11 cellular contexts compared by ENCODE assay signal in the genomic region with DNA sequence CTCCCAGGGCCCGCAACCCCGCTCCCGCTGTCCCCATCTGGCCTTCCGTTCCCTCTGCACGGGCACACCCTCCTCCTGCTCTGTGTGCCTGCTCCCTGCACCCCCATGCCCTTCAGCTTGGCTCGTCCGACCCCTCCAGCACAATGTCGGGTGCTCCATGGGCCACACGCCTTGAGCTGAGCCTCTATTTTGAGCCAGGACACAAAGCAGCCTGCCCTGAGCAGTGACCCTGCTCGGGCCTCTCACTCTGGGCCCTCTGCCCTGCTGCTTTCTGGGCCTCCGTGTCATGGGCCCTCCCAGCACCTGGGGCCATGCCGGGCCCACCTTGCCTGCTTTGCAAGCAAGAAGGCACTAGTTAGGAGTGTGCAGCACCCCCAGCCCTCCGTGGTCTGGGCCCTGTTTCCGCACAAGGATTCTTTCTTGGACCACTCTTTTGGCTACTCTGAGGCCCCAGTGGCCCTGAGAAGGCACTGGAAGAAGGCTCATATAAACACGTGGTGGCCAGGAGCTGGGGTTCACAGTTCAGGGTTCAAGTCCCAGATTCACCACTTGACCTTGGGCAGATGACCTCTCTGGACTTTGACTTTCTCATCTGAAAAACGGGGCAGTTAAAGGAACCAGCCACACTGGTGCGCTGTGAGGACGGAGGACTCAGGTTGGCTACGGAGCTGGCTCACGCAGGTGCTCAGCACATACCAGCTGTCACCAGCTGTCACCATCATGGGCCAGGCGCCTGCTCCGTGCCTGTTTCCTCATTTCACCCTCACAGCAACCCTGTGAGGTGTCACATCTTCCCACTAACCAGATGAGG.
DNase-seq lines count a peak whose midpoint lies in the region; ATAC-seq and TF ChIP-seq lines count a peak whose summit lies in the region.
"Had no signal": no experiment of that assay in that cellular context is flagged by ENCODE, and none has a peak within 500 bp of the region (broad histone marks: within the 10 kb centered on the region; RNA-seq: fewer than 3 reads in every experiment).

No MANE protein-coding gene starts in this region.

- H3K79me2 ChIP-seq in MM.1S (ENCODE audit: low read length) (no peaks in the 10 kb centered on the region), SK-N-SH (ENCODE audit: insufficient read depth) (no peaks in the 10 kb centered on the region)

- 92% methylated on average over 17 of the region's 22 CpGs for WGBS in SK-N-SH (ENCODE audit: low lambda C conversion rate)

- peaks cover 18% of the 10 kb centered on the region for H3F3A ChIP-seq in MM.1S (ENCODE audit: insufficient read depth, low read length)
- H3F3A ChIP-seq in SK-N-SH (replicated peaks; ENCODE audit: insufficient read depth) = no peaks in the 10 kb centered on the region

- CTCF ChIA-PET in SK-N-SH (lab: Yijun Ruan, JAX) = interaction anchor here (0.6 to 3.5 kb wide), 21 partner anchors 9 to 332 kb away, joined by 3 to 21 read pairs (median 6); partner anchors contain the start of gene GSE1

- no peak for TF ChIP-seq EP300 in SK-N-SH (IDR thresholded peaks at IDR 0.05; ENCODE audit: borderline replicate concordance in 1 of 2, low read depth in 1 of 2, low read length in 1 of 2)

- peak overlapping the region in 5 of 11 experiments; percentile 56 to 91 (median 84); a peak in 7 of 22 replicates for H3K27ac ChIP-seq in BLaER1 treated with 17β-estradiol and CSF1 and Interleukin-3, amounts not matched to agents 10 nM and 100 nM
- H3K27ac ChIP-seq in MM.1S (ENCODE audit: low read length) = peak overlapping the region; percentile 59; the same call in 1 of the 2 replicates
- H3K27ac ChIP-seq in SK-N-SH (ENCODE audit: low read depth in 2 of 2, low read length in 1 of 2) = peak overlapping the region in 1 of 2 experiments; percentile 97; a peak in 2 of 4 replicates
- H3K27ac ChIP-seq: neutrophil had no signal

- H3K9ac ChIP-seq in BLaER1 treated with 17β-estradiol and CSF1 and Interleukin-3, amounts not matched to agents 10 nM and 100 nM = peak overlapping the region in 5 of 11 experiments; percentile 41 to 80 (median 76); a peak in 8 of 22 replicates
- H3K9ac ChIP-seq in MM.1S (ENCODE audit: low read length) = no peak overlapping the region
- H3K9ac ChIP-seq in SK-N-SH = no peak overlapping the region

- peaks cover 11 to 67% (median 28%) of the 10 kb centered on the region in 11 experiments; a peak in 16 of 22 replicates for H3K27me3 ChIP-seq in BLaER1 treated with 17β-estradiol and CSF1 and Interleukin-3, amounts not matched to agents 10 nM and 100 nM
- H3K27me3 ChIP-seq in MM.1S (replicated peaks; ENCODE audit: insufficient read depth, low read length) (no peaks in the 10 kb centered on the region; the same call in 1 of the 2 replicates), SK-N-SH (ENCODE audit: insufficient read depth) (no peaks in the 10 kb centered on the region)

- peaks cover 0 to 58% (median 0%) of the 10 kb centered on the region in 11 experiments; a peak in 9 of 22 replicates for H4K20me1 ChIP-seq in BLaER1 treated with 17β-estradiol and CSF1 and Interleukin-3, amounts not matched to agents 10 nM and 100 nM
- H4K20me1 ChIP-seq in MM.1S (ENCODE audit: insufficient read depth, low read length) = no peaks in the 10 kb centered on the region
- H4K20me1 ChIP-seq in SK-N-SH (ENCODE audit: insufficient read depth) = no peaks in the 10 kb centered on the region

- POLR2A ChIA-PET in SK-N-SH (lab: Yijun Ruan, JAX) = interaction anchor here (1.8 kb wide), 1 partner anchor 14 kb away, joined by 5 read pairs; no protein-coding TSS in a partner anchor

- H2AFZ ChIP-seq in MM.1S (ENCODE audit: low read length) (0 out of 2 replicates have a peak overlapping the region, but pooled peaks have one; percentile 19), SK-N-SH (ENCODE audit: low read depth) (no peak overlapping the region)
- H2AFZ ChIP-seq: GM23338 had no signal

- H3K36me3 ChIP-seq in BLaER1 treated with 17β-estradiol and CSF1 and Interleukin-3, amounts not matched to agents 10 nM and 100 nM = no peaks in the 10 kb centered on the region
- H3K36me3 ChIP-seq in MM.1S (replicated peaks; ENCODE audit: insufficient read depth, low read length) (no peaks in the 10 kb centered on the region), SK-N-SH (replicated peaks in 1 of 2; ENCODE audit: control insufficient read depth in 1 of 2, insufficient read depth in 2 of 2, low read length in 1 of 2) (no peaks in the 10 kb centered on the region)
- H3K36me3 ChIP-seq: neutrophil had no signal

- H3K9me2 ChIP-seq in MM.1S (replicated peaks; ENCODE audit: insufficient read depth, low read length) = no peaks in the 10 kb centered on the region
- no peaks in the 10 kb centered on the region for H3K9me2 ChIP-seq in SK-N-SH

- peaks cover 29 to 91% (median 81%) of the 10 kb centered on the region in 10 experiments for H3K4me1 ChIP-seq in BLaER1 treated with 17β-estradiol and CSF1 and Interleukin-3, amounts not matched to agents 10 nM and 100 nM
- H3K4me1 ChIP-seq in MM.1S (ENCODE audit: low read length) = peaks cover 20% of the 10 kb centered on the region
- H3K4me1 ChIP-seq in SK-N-SH (ENCODE audit: control insufficient read depth in 1 of 2, insufficient read depth in 2 of 2, low read depth in 1 of 2, low read length in 1 of 2) = peaks cover 0 to 68% of the 10 kb centered on the region in 2 experiments; a peak in 2 of 4 replicates

- DNase-seq in MM.1S (peak; percentile 78), germinal center (ENCODE audit: low spot score) (peak; percentile 57), SK-N-SH (no peak)
- DNase-seq in activated naive CD4-positive, alpha-beta T cell treated with Interleukin-2 at 50 U/mL for 16 hours = no peak
- DNase-seq: foreskin melanocyte had no signal

- TF ChIP-seq CTCF in MM.1S (IDR thresholded peaks at IDR 0.05; ENCODE audit: low read length) (peak; percentile 41), SK-N-SH (IDR thresholded peaks at IDR 0.05) (no peak)

- no peak overlapping the region; a peak in 1 of 20 replicates for H3K4me3 ChIP-seq in BLaER1 treated with 17β-estradiol and CSF1 and Interleukin-3, amounts not matched to agents 10 nM and 100 nM
- H3K4me3 ChIP-seq in MM.1S (ENCODE audit: low read length) = no peak overlapping the region
- H3K4me3 ChIP-seq in SK-N-SH (ENCODE audit: low read depth in 2 of 2, low read length in 1 of 2) = no peak overlapping the region
- H3K4me3 ChIP-seq: GM23338 had no signal

- ATAC-seq in GM18909 (IDR thresholded peaks at IDR 0.05; ENCODE audit: poor library complexity, unreplicated experiment) (peak; percentile 75), HG02840 (IDR thresholded peaks at IDR 0.05; ENCODE audit: low FRiP score, unreplicated experiment) (no peak), HG02938 (IDR thresholded peaks at IDR 0.05; ENCODE audit: unreplicated experiment) (no peak)
- ATAC-seq: GM23338 had no signal

- peak overlapping the region in 10 of 11 experiments; percentile 15 to 96 (median 85); a peak in 19 of 22 replicates for H3K4me2 ChIP-seq in BLaER1 treated with 17β-estradiol and CSF1 and Interleukin-3, amounts not matched to agents 10 nM and 100 nM
- H3K4me2 ChIP-seq in MM.1S (ENCODE audit: low read depth, low read length) (peak overlapping the region; percentile 45), SK-N-SH (no peak overlapping the region)
- H3K4me2 ChIP-seq: GM23338 had no signal

- H3K9me3 ChIP-seq in BLaER1 treated with 17β-estradiol and CSF1 and Interleukin-3, amounts not matched to agents 10 nM and 100 nM (replicated peaks in 1 of 11) = no peaks in the 10 kb centered on the region
- H3K9me3 ChIP-seq in MM.1S (replicated peaks; ENCODE audit: insufficient read depth, low read length) (no peaks in the 10 kb centered on the region), SK-N-SH (no peaks in the 10 kb centered on the region)
- H3K9me3 ChIP-seq: neutrophil had no signal

- no peak for TF ChIP-seq RAD21 in SK-N-SH (IDR thresholded peaks at IDR 0.05; ENCODE audit: low read length)

TF ChIP-seq in SK-N-SH, 30 proteins besides CTCF, POLR2A, EP300 and RAD21 (continues in another document):
- TF ChIP-seq NFIC (IDR thresholded peaks at IDR 0.05; ENCODE audit: borderline replicate concordance) (no peak), RXRA (IDR thresholded peaks at IDR 0.05; ENCODE audit: borderline replicate concordance, low read depth) (no peak), GABPA (IDR thresholded peaks at IDR 0.05; ENCODE audit: low read depth) (no peak), FOXJ3 (CRISPR knock-in tag; IDR thresholded peaks at IDR 0.05) (no peak), FOXM1 (IDR thresholded peaks at IDR 0.05; ENCODE audit: low read depth) (no peak)
- TF ChIP-seq, protein P1, sequence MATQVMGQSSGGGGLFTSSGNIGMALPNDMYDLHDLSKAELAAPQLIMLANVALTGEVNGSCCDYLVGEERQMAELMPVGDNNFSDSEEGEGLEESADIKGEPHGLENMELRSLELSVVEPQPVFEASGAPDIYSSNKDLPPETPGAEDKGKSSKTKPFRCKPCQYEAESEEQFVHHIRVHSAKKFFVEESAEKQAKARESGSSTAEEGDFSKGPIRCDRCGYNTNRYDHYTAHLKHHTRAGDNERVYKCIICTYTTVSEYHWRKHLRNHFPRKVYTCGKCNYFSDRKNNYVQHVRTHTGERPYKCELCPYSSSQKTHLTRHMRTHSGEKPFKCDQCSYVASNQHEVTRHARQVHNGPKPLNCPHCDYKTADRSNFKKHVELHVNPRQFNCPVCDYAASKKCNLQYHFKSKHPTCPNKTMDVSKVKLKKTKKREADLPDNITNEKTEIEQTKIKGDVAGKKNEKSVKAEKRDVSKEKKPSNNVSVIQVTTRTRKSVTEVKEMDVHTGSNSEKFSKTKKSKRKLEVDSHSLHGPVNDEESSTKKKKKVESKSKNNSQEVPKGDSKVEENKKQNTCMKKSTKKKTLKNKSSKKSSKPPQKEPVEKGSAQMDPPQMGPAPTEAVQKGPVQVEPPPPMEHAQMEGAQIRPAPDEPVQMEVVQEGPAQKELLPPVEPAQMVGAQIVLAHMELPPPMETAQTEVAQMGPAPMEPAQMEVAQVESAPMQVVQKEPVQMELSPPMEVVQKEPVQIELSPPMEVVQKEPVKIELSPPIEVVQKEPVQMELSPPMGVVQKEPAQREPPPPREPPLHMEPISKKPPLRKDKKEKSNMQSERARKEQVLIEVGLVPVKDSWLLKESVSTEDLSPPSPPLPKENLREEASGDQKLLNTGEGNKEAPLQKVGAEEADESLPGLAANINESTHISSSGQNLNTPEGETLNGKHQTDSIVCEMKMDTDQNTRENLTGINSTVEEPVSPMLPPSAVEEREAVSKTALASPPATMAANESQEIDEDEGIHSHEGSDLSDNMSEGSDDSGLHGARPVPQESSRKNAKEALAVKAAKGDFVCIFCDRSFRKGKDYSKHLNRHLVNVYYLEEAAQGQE (IDR thresholded peaks at IDR 0.05; ENCODE audit: low read depth, low read length) = no peak
- TF ChIP-seq, protein P2, sequence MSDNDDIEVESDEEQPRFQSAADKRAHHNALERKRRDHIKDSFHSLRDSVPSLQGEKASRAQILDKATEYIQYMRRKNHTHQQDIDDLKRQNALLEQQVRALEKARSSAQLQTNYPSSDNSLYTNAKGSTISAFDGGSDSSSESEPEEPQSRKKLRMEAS (IDR thresholded peaks at IDR 0.05; ENCODE audit: low read depth) = no peak

Comparison
In these comparisons a context has a peak if more than half of its experiments do, and no peak if none do; other contexts are left out.
1. DNase-seq: peak in MM.1S (single experiment) and germinal center (single experiment); none in activated naive CD4-positive, alpha-beta T cell treated with Interleukin-2 at 50 U/mL for 16 hours (single experiment) and SK-N-SH (single experiment).